ENCODE assay signal across 21 cellular contexts in genomic region chr14:50093496-50093895, GRCh38. TPM values are rescaled to one million over a fixed set of nuclear protein-coding genes. Genes with fewer than 3 reads are reported as not detected.
A peak's percentile ranks its signal among the peaks of the same experiment; 100 is the strongest.
DNase-seq lines count a peak whose midpoint lies in the region; ATAC-seq, FAIRE-seq and TF ChIP-seq lines count a peak whose summit lies in the region.
"Had no signal": no experiment of that assay in that cellular context is flagged by ENCODE, and none has a peak within 500 bp of the region (broad histone marks: within the 10 kb centered on the region; RNA-seq: fewer than 3 reads in every experiment).

No MANE protein-coding gene starts in this region.

- WGBS in SK-N-SH (ENCODE audit: low lambda C conversion rate) = 96% methylated on average over 1 of the region's 2 CpGs
- WGBS in HepG2 (ENCODE audit: low lambda C conversion rate) = 42% methylated on average over 1 of the region's 2 CpGs

- TF ChIP-seq POLR2A in uterus (IDR thresholded peaks at IDR 0.05) (no peak), HepG2 (IDR thresholded peaks at IDR 0.05; ENCODE audit: insufficient read depth in 1 of 2, low read depth in 2 of 2, low read length in 2 of 2) (no peak)

- H3K4me1 ChIP-seq in SK-N-SH (ENCODE audit: control insufficient read depth in 1 of 2, insufficient read depth in 2 of 2, low read depth in 1 of 2, low read length in 1 of 2) = no peaks in the 10 kb centered on the region
- H3K4me1 ChIP-seq in naive thymus-derived CD4-positive, alpha-beta T cell (ENCODE audit: control insufficient read depth in 2 of 2, insufficient read depth in 2 of 2, low read length in 2 of 2) = peaks cover 31 to 67% of the 10 kb centered on the region in 2 donors
- H3K4me1 ChIP-seq in uterus = no peaks in the 10 kb centered on the region
- peaks cover 6% of the 10 kb centered on the region; the same call in 1 of the 2 replicates for H3K4me1 ChIP-seq in HepG2 (ENCODE audit: insufficient read depth, low read length)

- in situ Hi-C loops in HepG2 (cut with HindIII; ENCODE audit: extremely low pct_ligation_motif_present, low pct_unique_long_range_greater_than_20kb) = no loop called here

- peaks cover 5% of the 10 kb centered on the region for H3F3A ChIP-seq in SK-N-SH (replicated peaks; ENCODE audit: insufficient read depth)

- ATAC-seq in SK-N-SH treated with all-trans-retinoic acid at 6 μM for 48 hours = peak; percentile 48; the same call in 1 of the 3 replicates
- no peak for ATAC-seq in activated CD8-positive, alpha-beta T cell treated with anti-CD3 and anti-CD28 coated beads, Interleukin-2, amount 10 ng/mL, durations not matched to agents 7 days and 5 days
- no peak for ATAC-seq in naive thymus-derived CD4-positive, alpha-beta T cell
- no peak for ATAC-seq in HepG2
- ATAC-seq: heart left ventricle, left lobe of liver had no signal

- no peak for TF ChIP-seq RAD21 in SK-N-SH (IDR thresholded peaks at IDR 0.05; ENCODE audit: low read length)
- no peak for TF ChIP-seq RAD21 in HepG2 (CRISPR knock-in tag; IDR thresholded peaks at IDR 0.05)

- peak overlapping the region in 3 of 4 donors; percentile 0 to 61 (median 23) for H3K4me3 Mint-ChIP-seq in IgD-negative memory B cell
- H3K4me3 Mint-ChIP-seq in activated CD8-positive, alpha-beta T cell treated with anti-CD3 and anti-CD28 coated beads, Interleukin-2, amount 10 ng/mL, durations not matched to agents 7 days and 5 days = no peak overlapping the region
- peak overlapping the region in 5 of 10 donors; percentile 32 to 68 (median 48) for H3K4me3 Mint-ChIP-seq in naive thymus-derived CD4-positive, alpha-beta T cell

- H3K27ac Mint-ChIP-seq in IgD-negative memory B cell = no peak overlapping the region
- peak overlapping the region; percentile 26 for H3K27ac Mint-ChIP-seq in activated CD8-positive, alpha-beta T cell treated with anti-CD3 and anti-CD28 coated beads, Interleukin-2, amount 10 ng/mL, durations not matched to agents 7 days and 5 days
- peak overlapping the region in 8 of 9 donors; percentile 72 to 97 (median 79) for H3K27ac Mint-ChIP-seq in naive thymus-derived CD4-positive, alpha-beta T cell

- H3K27ac ChIP-seq in SK-N-SH (ENCODE audit: low read depth in 2 of 2, low read length in 1 of 2) = no peak overlapping the region
- H3K27ac ChIP-seq in naive thymus-derived CD4-positive, alpha-beta T cell (ENCODE audit: low read depth, low read length) = no peak overlapping the region
- H3K27ac ChIP-seq in uterus = no peak overlapping the region
- H3K27ac ChIP-seq in HepG2 (ENCODE audit: extremely low read length, insufficient read depth, low read length) = no peak overlapping the region
- H3K27ac ChIP-seq: brain microvascular endothelial cell, heart left ventricle had no signal

- CTCF ChIA-PET in SK-N-SH (lab: Yijun Ruan, JAX) = interaction anchor here (1.0 to 1.8 kb wide), 5 partner anchors 10 to 240 kb away, joined by 3 to 6 read pairs (median 5); no protein-coding TSS in a partner anchor
- CTCF ChIA-PET in activated CD8-positive, alpha-beta T cell treated with anti-CD3 and anti-CD28 coated beads, Interleukin-2, amount 10 ng/mL, durations not matched to agents 7 days and 5 days (lab: Charles Lee) = interaction anchor here (0.6 to 8.7 kb wide), 8 partner anchors 11 to 241 kb away, joined by 3 to 86 read pairs (median 6); partner anchors contain the start of gene NEMF
- CTCF ChIA-PET in naive thymus-derived CD4-positive, alpha-beta T cell (lab: Charles Lee) = interaction anchor here (0.5 to 2.2 kb wide), 7 partner anchors 11 to 644 kb away, joined by 3 to 10 read pairs (median 3); no protein-coding TSS in a partner anchor
- CTCF ChIA-PET in HepG2 (lab: Yijun Ruan, JAX; ENCODE audit: low intra/inter-chr PET ratio, low total read pairs) = no interaction called here

- TF ChIP-seq CTCF in SK-N-SH (IDR thresholded peaks at IDR 0.05) = no peak
- no peak for TF ChIP-seq CTCF in uterus (IDR thresholded peaks at IDR 0.05)
- TF ChIP-seq CTCF in HepG2 (CRISPR knock-in tag; IDR thresholded peaks at IDR 0.05) = no peak

- H3K27me3 Mint-ChIP-seq in IgD-negative memory B cell = no peaks in the 10 kb centered on the region
- no peaks in the 10 kb centered on the region for H3K27me3 Mint-ChIP-seq in activated CD8-positive, alpha-beta T cell treated with anti-CD3 and anti-CD28 coated beads, Interleukin-2, amount 10 ng/mL, durations not matched to agents 7 days and 5 days (ENCODE audit: low read depth)
- H3K27me3 Mint-ChIP-seq in naive thymus-derived CD4-positive, alpha-beta T cell = peaks cover 0 to 5% (median 0%) of the 10 kb centered on the region in 5 donors

- DNase-seq in SK-N-SH = no peak
- no peak for DNase-seq in activated CD8-positive, alpha-beta T cell treated with anti-CD3 and anti-CD28 coated beads, Interleukin-2, amount 10 ng/mL, durations not matched to agents 7 days and 5 days
- no peak for DNase-seq in naive thymus-derived CD4-positive, alpha-beta T cell
- no peak for DNase-seq in NOMO-1 treated with DMSO at 0.1 percent for 48 hours (lab: John Stamatoyannopoulos, UW; ENCODE audit: unreplicated experiment)
- no peak for DNase-seq in uterus
- no peak for DNase-seq in HepG2 (ENCODE audit: low spot score)
- DNase-seq: activated CD4-positive, alpha-beta T cell treated with anti-CD3 and anti-CD28 coated beads, Interleukin-2, amount 50 U/mL, for 48 hours; BE2C; brain microvascular endothelial cell; cortex of kidney; heart left ventricle; NCI-H1105 treated with DMSO at 0.1 percent for 48 hours; NCI-H2081; NCI-H526; OCI-M1; SHP77; stimulated activated CD4-positive, alpha-beta T cell treated with anti-CD3 and anti-CD28 coated beads, Interleukin-4, amount 100 ng/mL, for 4 hours had no signal

- H3K27me3 ChIP-seq in SK-N-SH (ENCODE audit: insufficient read depth) (no peaks in the 10 kb centered on the region), uterus (no peaks in the 10 kb centered on the region), HepG2 (ENCODE audit: control insufficient read depth in 1 of 2, insufficient read depth in 2 of 2, low read length in 2 of 2) (peaks cover 2 to 3% of the 10 kb centered on the region in 2 experiments; a peak in 1 of 5 replicates)
- H3K27me3 ChIP-seq in naive thymus-derived CD4-positive, alpha-beta T cell (ENCODE audit: control insufficient read depth in 2 of 2, insufficient read depth in 2 of 2, low read length in 2 of 2) = no peaks in the 10 kb centered on the region
- H3K27me3 ChIP-seq: BE2C, brain microvascular endothelial cell, heart left ventricle had no signal

- intact Hi-C loops in naive thymus-derived CD4-positive, alpha-beta T cell (cut with micrococcal nuclease) = no loop called here
- intact Hi-C loops in uterus (cut with DNase I; ENCODE audit: low total_unique reads) (no loop called here), HepG2 (cut with micrococcal nuclease; ENCODE audit: unreplicated experiment) (no loop called here)

- TF ChIP-seq EP300 in SK-N-SH (IDR thresholded peaks at IDR 0.05; ENCODE audit: borderline replicate concordance in 1 of 2, low read depth in 1 of 2, low read length in 1 of 2) = no peak
- TF ChIP-seq EP300 in HepG2 (IDR thresholded peaks at IDR 0.05; ENCODE audit: low read depth in 2 of 2, low read length in 2 of 2) = no peak
- TF ChIP-seq EP300 in HepG2 (CRISPR knock-in tag; IDR thresholded peaks at IDR 0.05; ENCODE audit: borderline replicate concordance) = no peak

- no TSS peak for BruUV-seq in HepG2 (replicated peaks; lab: Mats Ljungman, UMichigan)

- H3K4me3 ChIP-seq in SK-N-SH (ENCODE audit: low read depth in 2 of 2, low read length in 1 of 2) = no peak overlapping the region
- no peak overlapping the region for H3K4me3 ChIP-seq in naive thymus-derived CD4-positive, alpha-beta T cell (ENCODE audit: low read length)
- no peak overlapping the region for H3K4me3 ChIP-seq in uterus
- no peak overlapping the region for H3K4me3 ChIP-seq in HepG2 (replicated peaks in 1 of 3; ENCODE audit: insufficient read depth in 1 of 3, low read depth in 2 of 3, low read length in 3 of 3)
- H3K4me3 ChIP-seq: heart left ventricle had no signal

- H4K20me1 ChIP-seq in SK-N-SH (ENCODE audit: insufficient read depth) (no peaks in the 10 kb centered on the region), HepG2 (ENCODE audit: insufficient read depth, low read length) (no peaks in the 10 kb centered on the region)

- POLR2A ChIA-PET in SK-N-SH (lab: Yijun Ruan, JAX) (no interaction called here), HepG2 (lab: Yijun Ruan, JAX) (no interaction called here)
- POLR2A ChIA-PET in activated CD8-positive, alpha-beta T cell treated with anti-CD3 and anti-CD28 coated beads, Interleukin-2, amount 10 ng/mL, durations not matched to agents 7 days and 5 days (lab: Charles Lee) = interaction anchor here (0.9 to 4.6 kb wide), 5 partner anchors 9 to 231 kb away, joined by 3 to 20 read pairs (median 8); no protein-coding TSS in a partner anchor
- POLR2A ChIA-PET in naive thymus-derived CD4-positive, alpha-beta T cell (lab: Charles Lee) = interaction anchor here (0.5 to 22.1 kb wide), 10 partner anchors 9 to 228 kb away, joined by 3 to 328 read pairs (median 6); no protein-coding TSS in a partner anchor

- H3K36me3 Mint-ChIP-seq in IgD-negative memory B cell = peaks cover 5% of the 10 kb centered on the region
- H3K36me3 Mint-ChIP-seq in activated CD8-positive, alpha-beta T cell treated with anti-CD3 and anti-CD28 coated beads, Interleukin-2, amount 10 ng/mL, durations not matched to agents 7 days and 5 days (ENCODE audit: low read depth) = peaks cover 45% of the 10 kb centered on the region
- peaks cover 0 to 25% (median 4%) of the 10 kb centered on the region in 5 donors for H3K36me3 Mint-ChIP-seq in naive thymus-derived CD4-positive, alpha-beta T cell

- H2AFZ ChIP-seq in SK-N-SH (ENCODE audit: low read depth) (no peak overlapping the region), HepG2 (ENCODE audit: low read length) (no peak overlapping the region)

- H3K9ac ChIP-seq in SK-N-SH (no peak overlapping the region), HepG2 (ENCODE audit: insufficient read depth, low read depth, low read length) (no peak overlapping the region)

- H3K79me2 ChIP-seq in SK-N-SH (ENCODE audit: insufficient read depth) = no peaks in the 10 kb centered on the region
- no peaks in the 10 kb centered on the region for H3K79me2 ChIP-seq in HepG2 (ENCODE audit: insufficient read depth, low read length)

- H3K9me3 ChIP-seq in SK-N-SH (no peaks in the 10 kb centered on the region), uterus (no peaks in the 10 kb centered on the region), HepG2 (ENCODE audit: low read length) (no peaks in the 10 kb centered on the region)
- H3K9me3 ChIP-seq in naive thymus-derived CD4-positive, alpha-beta T cell (ENCODE audit: control insufficient read depth in 2 of 3, low read length in 3 of 3) = no peaks in the 10 kb centered on the region
- H3K9me3 ChIP-seq: BE2C, heart left ventricle had no signal

- no peak for FAIRE-seq in HepG2 (lab: Jason Lieb, UNC)
- FAIRE-seq: G401.6 had no signal

- peaks cover 0 to 10% (median 0%) of the 10 kb centered on the region in 3 donors for H3K9me3 Mint-ChIP-seq in IgD-negative memory B cell
- H3K9me3 Mint-ChIP-seq in activated CD8-positive, alpha-beta T cell treated with anti-CD3 and anti-CD28 coated beads, Interleukin-2, amount 10 ng/mL, durations not matched to agents 7 days and 5 days (ENCODE audit: insufficient read depth) = no peaks in the 10 kb centered on the region
- H3K9me3 Mint-ChIP-seq in naive thymus-derived CD4-positive, alpha-beta T cell = peaks cover 0 to 2% (median 0%) of the 10 kb centered on the region in 11 donors

- H3K4me2 ChIP-seq in SK-N-SH = no peak overlapping the region
- H3K4me2 ChIP-seq in HepG2 (ENCODE audit: low read depth, low read length) = no peak overlapping the region

- no peaks in the 10 kb centered on the region for H3K9me2 ChIP-seq in SK-N-SH

- peaks cover 33 to 64% (median 35%) of the 10 kb centered on the region in 3 donors for H3K4me1 Mint-ChIP-seq in IgD-negative memory B cell
- peaks cover 88% of the 10 kb centered on the region for H3K4me1 Mint-ChIP-seq in activated CD8-positive, alpha-beta T cell treated with anti-CD3 and anti-CD28 coated beads, Interleukin-2, amount 10 ng/mL, durations not matched to agents 7 days and 5 days (ENCODE audit: low read depth)
- H3K4me1 Mint-ChIP-seq in naive thymus-derived CD4-positive, alpha-beta T cell = peaks cover 60 to 95% (median 80%) of the 10 kb centered on the region in 7 donors

- H3K36me3 ChIP-seq in SK-N-SH (replicated peaks in 1 of 2; ENCODE audit: control insufficient read depth in 1 of 2, insufficient read depth in 2 of 2, low read length in 1 of 2) (no peaks in the 10 kb centered on the region), uterus (no peaks in the 10 kb centered on the region), HepG2 (replicated peaks in 1 of 2; ENCODE audit: control insufficient read depth in 1 of 2, insufficient read depth in 2 of 2, low read length in 2 of 2) (no peaks in the 10 kb centered on the region)
- H3K36me3 ChIP-seq in naive thymus-derived CD4-positive, alpha-beta T cell (ENCODE audit: control insufficient read depth in 2 of 3, insufficient read depth in 3 of 3, low read length in 3 of 3) = no peaks in the 10 kb centered on the region
- H3K36me3 ChIP-seq: BE2C, brain microvascular endothelial cell had no signal

RNA-seq across cellular contexts. Expression of gene VCPKMT, which starts 22.9 kb away (rescaled TPM):
- polyA plus RNA-seq in SK-N-SH (2012; rRNA removed) (6.7 and 7.3 TPM in 2 replicates), IgD-negative memory B cell (14.0 TPM), HepG2 (2011; rRNA removed) (3.1 and 3.9 TPM in 2 replicates)
- polyA plus RNA-seq in SK-N-SH (2012; cell fraction: cytosol; rRNA removed) = 5.3 and 5.5 TPM in 2 replicates
- polyA plus RNA-seq in SK-N-SH (2012; cell fraction: nucleus; rRNA removed) = 15.3 and 16.9 TPM in 2 replicates
- total RNA-seq in activated CD8-positive, alpha-beta T cell treated with anti-CD3 and anti-CD28 coated beads, Interleukin-2, amount 10 ng/mL, durations not matched to agents 7 days and 5 days = 10 to 100 TPM; 12.4 to 13.0 TPM
- 10 to 100 TPM; 10.3 to 25.9 (median 17.4) TPM for total RNA-seq in naive thymus-derived CD4-positive, alpha-beta T cell
- 10 to 100 TPM in 1 of 2 donors, 1 to 10 TPM in 1; 7.5 to 13.4 TPM for polyA plus RNA-seq in naive thymus-derived CD4-positive, alpha-beta T cell
- total RNA-seq in uterus (10 to 100 TPM in 2 of 4 donors, 1 to 10 TPM in 1, under 1 TPM in 1; 0.51 to 14.7 (median 10.9) TPM), HepG2 (2016; rRNA removed; fragmentation: Illumina TruSeq; extraction: Trizol) (5.4 and 5.5 TPM in 2 replicates)
- 0.62 and 0.71 TPM in 2 replicates for total RNA-seq in HepG2 (2016; cell fraction: cytosol; rRNA removed; fragmentation: Illumina TruSeq; extraction: Trizol; ENCODE audit: low read depth)
- 5.0 and 6.6 TPM in 2 replicates for total RNA-seq in HepG2 (2016; cell fraction: insoluble cytoplasmic fraction; rRNA removed; fragmentation: Illumina TruSeq; extraction: Trizol)
- total RNA-seq in HepG2 (2016; cell fraction: membrane; rRNA removed; fragmentation: Illumina TruSeq; extraction: Trizol) = 2.2 and 2.7 TPM in 2 replicates
- total RNA-seq in HepG2 (2016; cell fraction: nucleus; rRNA removed; fragmentation: Illumina TruSeq; extraction: Trizol) = 9.6 and 10.7 TPM in 2 replicates
- 1.9 TPM in 2 replicates for polyA plus RNA-seq in HepG2 (2011; cell fraction: cytosol; rRNA removed)
- 6.1 and 6.5 TPM in 2 replicates for polyA plus RNA-seq in HepG2 (2011; cell fraction: nucleus; rRNA removed)
- polyA plus RNA-seq in HepG2 (2012) = 4.0 and 4.1 TPM in 2 replicates
- polyA plus RNA-seq in HepG2 (2016; cell fraction: cytosol; fragmentation: Illumina TruSeq; extraction: Trizol; ENCODE audit: low read depth) = 0.77 and 0.96 TPM in 2 replicates
- polyA plus RNA-seq in HepG2 (2016; cell fraction: insoluble cytoplasmic fraction; fragmentation: Illumina TruSeq; extraction: Trizol; ENCODE audit: low read depth) = 4.7 TPM in 2 replicates
- polyA plus RNA-seq in HepG2 (2016; cell fraction: membrane; fragmentation: Illumina TruSeq; extraction: Trizol; ENCODE audit: low read depth) = 1.5 and 2.0 TPM in 2 replicates
- 22.3 and 22.4 TPM in 2 replicates for polyA plus RNA-seq in HepG2 (2016; cell fraction: nucleus; fragmentation: Illumina TruSeq; extraction: Trizol; ENCODE audit: insufficient read depth, low read depth)
- 3.5 and 7.9 TPM in 2 replicates for polyA minus RNA-seq in HepG2 (2011; rRNA and poly(A)+ RNA removed; ENCODE audit: low replicate concordance)
- 1.2 and 1.5 TPM in 2 replicates for polyA minus RNA-seq in HepG2 (2011; cell fraction: cytosol; rRNA and poly(A)+ RNA removed)
- 9.2 and 12.5 TPM in 2 replicates for polyA minus RNA-seq in HepG2 (2011; cell fraction: nucleus; rRNA and poly(A)+ RNA removed)

Comparison
In these comparisons a context has a peak if more than half of its experiments do, and no peak if none do; other contexts are left out.
1. H3K27ac Mint-ChIP-seq: peak in activated CD8-positive, alpha-beta T cell treated with anti-CD3 and anti-CD28 coated beads, Interleukin-2, amount 10 ng/mL, durations not matched to agents 7 days and 5 days (single experiment) and naive thymus-derived CD4-positive, alpha-beta T cell (8 of 9); none in IgD-negative memory B cell (0 of 3).
2. POLR2A ChIA-PET loops: an anchor here in activated CD8-positive, alpha-beta T cell treated with anti-CD3 and anti-CD28 coated beads, Interleukin-2, amount 10 ng/mL, durations not matched to agents 7 days and 5 days (0.9 to 4.6 kb wide) and naive thymus-derived CD4-positive, alpha-beta T cell (0.5 to 22.1 kb wide); none called in SK-N-SH and HepG2.